Comparison of ENCODE assay signal across 9 cellular contexts in the genomic region with DNA sequence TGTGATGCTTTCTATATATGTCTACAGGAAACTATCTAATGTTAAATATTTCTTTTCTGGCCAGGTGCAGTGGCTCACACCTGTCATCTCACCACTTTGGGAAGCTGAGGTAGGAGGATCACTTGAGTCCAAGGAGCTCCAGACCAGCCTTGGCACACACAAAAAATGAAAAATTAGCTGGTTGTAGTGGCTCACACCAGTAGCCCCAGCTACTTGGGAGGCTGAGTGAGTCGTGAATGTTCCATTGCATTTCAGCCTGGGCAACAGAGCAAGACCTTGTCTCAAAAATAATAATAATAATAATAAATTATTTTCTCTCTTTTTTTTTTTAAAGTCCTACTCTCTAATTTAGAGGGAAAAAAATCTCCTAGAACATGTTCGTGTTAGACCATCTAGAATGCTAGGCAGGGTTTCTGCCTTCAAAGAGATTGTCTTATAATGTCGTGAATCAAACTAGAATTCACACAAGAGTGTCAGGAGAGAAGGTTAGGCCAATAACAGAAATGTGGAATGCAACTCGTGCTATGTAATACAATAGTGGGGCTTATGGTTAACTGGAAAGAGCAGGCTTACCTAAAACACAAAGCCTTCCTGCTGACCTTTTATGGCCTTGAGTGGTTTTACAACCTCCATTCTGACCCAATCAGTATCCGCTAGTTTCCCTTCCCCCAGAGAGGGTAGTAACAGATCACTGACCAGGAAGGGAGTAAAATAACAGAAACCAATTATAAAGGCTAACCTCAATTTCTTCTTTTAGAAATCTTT. TPM values are rescaled to one million over a fixed set of nuclear protein-coding genes. Genes with fewer than 3 reads are reported as not detected.
DNase-seq lines count a peak whose midpoint lies in the region; ATAC-seq and TF ChIP-seq lines count a peak whose summit lies in the region.
"Had no signal": no experiment of that assay in that cellular context is flagged by ENCODE, and none has a peak within 500 bp of the region (broad histone marks: within the 10 kb centered on the region; RNA-seq: fewer than 3 reads in every experiment).

No MANE protein-coding gene starts in this region.

- H3K27ac ChIP-seq in cingulate gyrus (ENCODE audit: low read depth, low read length), result peak overlapping the region; percentile 62
- peak overlapping the region; percentile 85 to 91 for H3K27ac ChIP-seq in mucosa of rectum (ENCODE audit: low read depth in 2 of 2, low read length in 2 of 2)

- TF ChIP-seq CTCF in NB4 (IDR thresholded peaks at IDR 0.05; ENCODE audit: low read depth, low read length) (no peak), natural killer cell (IDR thresholded peaks at IDR 0.05) (no peak)

- no peaks in the 10 kb centered on the region for H3K9me3 ChIP-seq in mucosa of rectum (ENCODE audit: control insufficient read depth in 2 of 2, low read length in 2 of 2)

- H3K36me3 Mint-ChIP-seq in natural killer cell, result no peaks in the 10 kb centered on the region

- no peaks in the 10 kb centered on the region for H3K4me1 Mint-ChIP-seq in natural killer cell

- intact Hi-C loops in natural killer cell (cut with micrococcal nuclease), result no loop called here

- H3K4me3 ChIP-seq in NB4 (ENCODE audit: low read depth, low read length) (no peak overlapping the region), mucosa of rectum (ENCODE audit: low read length in 2 of 2) (no peak overlapping the region)

- no peaks in the 10 kb centered on the region for H3K9me3 Mint-ChIP-seq in natural killer cell

- H3K36me3 ChIP-seq in mucosa of rectum (ENCODE audit: control insufficient read depth in 2 of 2, insufficient read depth in 2 of 2, low read length in 2 of 2), result no peaks in the 10 kb centered on the region

- peak; percentile 28 for DNase-seq in AG08396 (ENCODE audit: low spot score)
- peak; percentile 95 for DNase-seq in NB4 (ENCODE audit: low read depth)
- DNase-seq in natural killer cell, result no peak
- DNase-seq in activated CD8-positive, alpha-beta memory T cell treated with anti-CD3 and anti-CD28 coated beads, Interleukin-2, amount 50 U/mL, for 48 hours, result no peak
- DNase-seq: NCI-H82 had no signal

- H3K27me3 ChIP-seq in mucosa of rectum (ENCODE audit: control insufficient read depth in 2 of 2, insufficient read depth in 2 of 2, low read length in 2 of 2), result no peaks in the 10 kb centered on the region

- H3K9ac ChIP-seq in mucosa of rectum (ENCODE audit: low read depth in 1 of 2, low read length in 2 of 2), result peak overlapping the region in 1 of 2 donors; percentile 19

- no peak overlapping the region for H3K27ac Mint-ChIP-seq in natural killer cell

- H3K4me3 Mint-ChIP-seq in natural killer cell, result no peak overlapping the region

- H3K27me3 Mint-ChIP-seq in natural killer cell (ENCODE audit: low read depth in 2 of 2), result peaks cover 0 to 8% of the 10 kb centered on the region in 2 donors

- ATAC-seq in natural killer cell (no peak), HG03175 (IDR thresholded peaks at IDR 0.05; ENCODE audit: unreplicated experiment) (no peak), GM19455 (IDR thresholded peaks at IDR 0.05; ENCODE audit: unreplicated experiment) (no peak)

- TF ChIP-seq POLR2A in NB4 (IDR thresholded peaks at IDR 0.05; ENCODE audit: extremely low read depth, insufficient read length), result peak; percentile 40

- peaks cover 10 to 19% of the 10 kb centered on the region in 2 donors for H3K4me1 ChIP-seq in mucosa of rectum (ENCODE audit: control insufficient read depth in 2 of 2, insufficient read depth in 2 of 2, low read length in 2 of 2)

RNA-seq across cellular contexts. Expression of a gene that starts 46.3 kb away (rescaled TPM):
- total RNA-seq in natural killer cell, result 1 to 10 TPM; 2.0 to 9.7 (median 2.9) TPM

Comparison
In these comparisons a context has a peak if more than half of its experiments do, and no peak if none do; other contexts are left out.
1. DNase-seq: peak in AG08396 (single experiment) and NB4 (single experiment); none in natural killer cell (single experiment) and activated CD8-positive, alpha-beta memory T cell treated with anti-CD3 and anti-CD28 coated beads, Interleukin-2, amount 50 U/mL, for 48 hours (single experiment).